In the genomic region with DNA sequence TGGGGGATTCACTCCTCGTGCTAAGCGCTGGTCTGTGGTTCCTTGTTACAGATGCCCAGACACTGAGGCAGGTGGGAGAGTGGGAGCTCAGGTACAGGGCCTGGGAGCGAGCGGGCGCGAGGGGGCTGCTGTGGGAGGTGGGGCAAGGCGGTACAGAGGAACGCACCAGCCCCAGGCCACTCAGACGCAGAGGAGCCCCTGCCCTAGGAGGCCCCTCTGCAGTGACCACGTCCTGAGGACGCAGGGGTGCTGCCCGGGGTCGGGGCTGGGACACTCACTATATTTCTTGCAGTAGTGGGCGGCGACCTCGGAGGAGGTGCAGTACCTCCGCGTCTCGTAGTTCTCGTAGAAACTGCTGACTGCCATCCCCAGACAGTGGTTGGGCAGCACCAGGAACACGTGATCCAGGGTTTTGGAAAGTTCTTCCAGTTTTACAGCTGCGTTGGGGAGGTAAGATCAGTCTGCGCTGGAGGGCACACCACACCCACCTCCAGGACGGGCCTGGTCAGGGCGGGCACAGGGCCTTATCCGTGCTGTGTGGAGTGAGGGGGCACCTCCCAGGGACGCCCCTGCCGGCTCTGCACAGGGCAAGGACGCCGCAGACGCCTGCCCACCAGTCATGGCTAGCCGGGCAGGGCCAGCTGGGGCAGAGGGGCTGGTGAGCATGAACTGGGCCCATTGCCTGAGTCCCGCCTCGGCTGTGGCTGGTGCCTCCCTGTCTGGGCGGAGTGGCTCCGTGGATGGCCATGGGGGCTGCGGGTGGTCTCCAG, we compare ENCODE assay signal across 23 cellular contexts. TPM values are rescaled to one million over a fixed set of nuclear protein-coding genes. Genes with fewer than 3 reads are reported as not detected.
A peak's percentile ranks its signal among the peaks of the same experiment; 100 is the strongest.
DNase-seq lines count a peak whose midpoint lies in the region; ATAC-seq and TF ChIP-seq lines count a peak whose summit lies in the region.
"Had no signal": no experiment of that assay in that cellular context is flagged by ENCODE, and none has a peak within 500 bp of the region (broad histone marks: within the 10 kb centered on the region; RNA-seq: fewer than 3 reads in every experiment).

No MANE protein-coding gene starts in this region.

- H3K27ac Mint-ChIP-seq in central memory CD8-positive, alpha-beta T cell (ENCODE audit: low read depth): peak overlapping the region; percentile 57
- H3K27ac Mint-ChIP-seq in nephron progenitor cell: no peak overlapping the region
- peak overlapping the region; percentile 1 for H3K27ac Mint-ChIP-seq in type B pancreatic cell
- H3K27ac Mint-ChIP-seq in effector memory CD8-positive, alpha-beta T cell: no peak overlapping the region
- H3K27ac Mint-ChIP-seq: CD4-positive, alpha-beta T cell; GM23338 had no signal

- H3K4me3 Mint-ChIP-seq in central memory CD8-positive, alpha-beta T cell: no peak overlapping the region
- H3K4me3 Mint-ChIP-seq in nephron progenitor cell: peak overlapping the region; percentile 1
- no peak overlapping the region for H3K4me3 Mint-ChIP-seq in type B pancreatic cell
- no peak overlapping the region for H3K4me3 Mint-ChIP-seq in effector memory CD8-positive, alpha-beta T cell
- H3K4me3 Mint-ChIP-seq: CD4-positive, alpha-beta T cell; GM23338 had no signal

- no peaks in the 10 kb centered on the region for H3K9me3 Mint-ChIP-seq in central memory CD8-positive, alpha-beta T cell
- H3K9me3 Mint-ChIP-seq in nephron progenitor cell (no peaks in the 10 kb centered on the region), type B pancreatic cell (no peaks in the 10 kb centered on the region)
- H3K9me3 Mint-ChIP-seq in effector memory CD8-positive, alpha-beta T cell: no peaks in the 10 kb centered on the region
- H3K9me3 Mint-ChIP-seq: CD4-positive, alpha-beta T cell; GM23338 had no signal

- no peak overlapping the region for H2AFZ ChIP-seq in MM.1S (ENCODE audit: low read length)
- H2AFZ ChIP-seq: GM23338, PC-9 had no signal

- no peak for DNase-seq in MM.1S
- DNase-seq in central memory CD8-positive, alpha-beta T cell (ENCODE audit: low spot score in 2 of 2): no peak
- DNase-seq in nephron progenitor cell: no peak
- no peak for DNase-seq in type B pancreatic cell (ENCODE audit: extremely low spot score, unreplicated experiment)
- no peak for DNase-seq in iPS-NIHi7 (ENCODE audit: extremely low spot score)
- no peak for DNase-seq in effector memory CD8-positive, alpha-beta T cell
- DNase-seq in SK-N-DZ (ENCODE audit: low spot score): no peak
- DNase-seq: CD4-positive, alpha-beta T cell; COR-L47; DND-41; HCEC 1CT; KBM-7; NCI-H1092; NCI-H1436; NCI-H187 treated with DMSO at 0.1 percent for 48 hours; NCI-H510A treated with DMSO at 0.1 percent for 48 hours; NCI-H748 treated with DMSO at 0.1 percent for 48 hours; PC-9; SHP77 treated with DMSO at 0.1 percent for 48 hours had no signal

- no peak overlapping the region for H3K9ac ChIP-seq in MM.1S (ENCODE audit: low read length)

- no peaks in the 10 kb centered on the region for H3K9me3 ChIP-seq in MM.1S (replicated peaks; ENCODE audit: insufficient read depth, low read length)

- H3K4me3 ChIP-seq in MM.1S (ENCODE audit: low read length): no peak overlapping the region; the same call in 1 of the 2 replicates
- H3K4me3 ChIP-seq: GM23338, PC-9 had no signal

- H3F3A ChIP-seq in MM.1S (ENCODE audit: insufficient read depth, low read length): no peaks in the 10 kb centered on the region

- peaks cover 98% of the 10 kb centered on the region for H3K27me3 ChIP-seq in MM.1S (replicated peaks; ENCODE audit: insufficient read depth, low read length)

- no peaks in the 10 kb centered on the region for H3K4me1 ChIP-seq in MM.1S (ENCODE audit: low read length)

- H3K27me3 Mint-ChIP-seq in central memory CD8-positive, alpha-beta T cell: no peaks in the 10 kb centered on the region
- H3K27me3 Mint-ChIP-seq in nephron progenitor cell (ENCODE audit: low read depth, poor library complexity): peaks cover 22% of the 10 kb centered on the region
- peaks cover 3% of the 10 kb centered on the region for H3K27me3 Mint-ChIP-seq in type B pancreatic cell
- no peaks in the 10 kb centered on the region for H3K27me3 Mint-ChIP-seq in effector memory CD8-positive, alpha-beta T cell
- H3K27me3 Mint-ChIP-seq: CD4-positive, alpha-beta T cell had no signal

- no peaks in the 10 kb centered on the region for H3K9me2 ChIP-seq in MM.1S (replicated peaks; ENCODE audit: insufficient read depth, low read length)

- TF ChIP-seq CTCF in MM.1S (IDR thresholded peaks at IDR 0.05; ENCODE audit: low read length) (no peak), nephron progenitor cell (IDR thresholded peaks at IDR 0.05) (no peak), type B pancreatic cell (conservative IDR thresholded peaks at IDR 0.05) (no peak)

- peaks cover 2% of the 10 kb centered on the region for H3K36me3 Mint-ChIP-seq in central memory CD8-positive, alpha-beta T cell (ENCODE audit: insufficient read depth)
- no peaks in the 10 kb centered on the region for H3K36me3 Mint-ChIP-seq in nephron progenitor cell (ENCODE audit: low read depth)
- H3K36me3 Mint-ChIP-seq in type B pancreatic cell: no peaks in the 10 kb centered on the region
- peaks cover 7% of the 10 kb centered on the region for H3K36me3 Mint-ChIP-seq in effector memory CD8-positive, alpha-beta T cell (ENCODE audit: insufficient read depth)

- no peaks in the 10 kb centered on the region for H3K79me2 ChIP-seq in MM.1S (ENCODE audit: low read length)

- no peaks in the 10 kb centered on the region for H3K4me1 Mint-ChIP-seq in central memory CD8-positive, alpha-beta T cell
- H3K4me1 Mint-ChIP-seq in nephron progenitor cell: peaks cover 14% of the 10 kb centered on the region
- no peaks in the 10 kb centered on the region for H3K4me1 Mint-ChIP-seq in type B pancreatic cell (ENCODE audit: unreplicated experiment)
- H3K4me1 Mint-ChIP-seq in effector memory CD8-positive, alpha-beta T cell (ENCODE audit: low read depth in 2 of 2): no peaks in the 10 kb centered on the region
- H3K4me1 Mint-ChIP-seq: GM23338 had no signal

- no peak overlapping the region for H3K27ac ChIP-seq in MM.1S (ENCODE audit: low read length)
- H3K27ac ChIP-seq: HL-60, PC-9, RWPE1 had no signal

- no peak for ATAC-seq in central memory CD8-positive, alpha-beta T cell (replicated peaks; ENCODE audit: extremely low read depth, poor library complexity, severe bottlenecking)
- ATAC-seq in effector memory CD8-positive, alpha-beta T cell (replicated peaks): no peak
- ATAC-seq: HepG2 had no signal

- H3K4me2 ChIP-seq in MM.1S (ENCODE audit: low read depth, low read length): peak overlapping the region; percentile 18; the same call in 1 of the 2 replicates
- H3K4me2 ChIP-seq: GM23338, PC-9 had no signal

- H4K20me1 ChIP-seq in MM.1S (ENCODE audit: insufficient read depth, low read length): no peaks in the 10 kb centered on the region

- H3K36me3 ChIP-seq in MM.1S (replicated peaks; ENCODE audit: insufficient read depth, low read length): no peaks in the 10 kb centered on the region

RNA-seq across cellular contexts. Expression of gene RNPS1, which starts 16.3 kb away (rescaled TPM):
- total RNA-seq in type B pancreatic cell (ENCODE audit: low replicate concordance): 180 and 241 TPM in 2 replicates
- 429 and 453 TPM in 2 replicates for polyA plus RNA-seq in SK-N-DZ (2014; cell fraction: cytosol; rRNA removed)
- 240 and 302 TPM in 2 replicates for polyA plus RNA-seq in SK-N-DZ (2014; cell fraction: nucleus; rRNA removed)

RNA-seq across cellular contexts. Expression of gene ECI1, which starts 32.8 kb away (rescaled TPM):
- 72.7 and 89.7 TPM in 2 replicates for total RNA-seq in type B pancreatic cell (ENCODE audit: low replicate concordance)
- 87.1 and 101 TPM in 2 replicates for polyA plus RNA-seq in SK-N-DZ (2014; cell fraction: cytosol; rRNA removed)
- 70.6 and 94.3 TPM in 2 replicates for polyA plus RNA-seq in SK-N-DZ (2014; cell fraction: nucleus; rRNA removed)

RNA-seq across cellular contexts. Expression of gene DNASE1L2, which starts 47.9 kb away (rescaled TPM):
- 0.57 and 2.6 TPM in 2 replicates for total RNA-seq in type B pancreatic cell (ENCODE audit: low replicate concordance)
- 3.6 and 4.0 TPM in 2 replicates for polyA plus RNA-seq in SK-N-DZ (2014; cell fraction: cytosol; rRNA removed)
- polyA plus RNA-seq in SK-N-DZ (2014; cell fraction: nucleus; rRNA removed): 50.9 and 55.1 TPM in 2 replicates
- total RNA-seq: GM23338 had no signal

RNA-seq across cellular contexts. Expression of gene ABCA3, which starts 56.3 kb away (rescaled TPM):
- 10.5 and 12.5 TPM in 2 replicates for total RNA-seq in type B pancreatic cell (ENCODE audit: low replicate concordance)
- polyA plus RNA-seq in SK-N-DZ (2014; cell fraction: cytosol; rRNA removed): 27.9 and 34.3 TPM in 2 replicates
- 44.9 and 55.5 TPM in 2 replicates for polyA plus RNA-seq in SK-N-DZ (2014; cell fraction: nucleus; rRNA removed)

Comparison
In these comparisons a context has a peak if more than half of its experiments do, and no peak if none do; other contexts are left out.
1. H3K27ac Mint-ChIP-seq: peak in central memory CD8-positive, alpha-beta T cell (single experiment) and type B pancreatic cell (single experiment); none in nephron progenitor cell (single experiment) and effector memory CD8-positive, alpha-beta T cell (0 of 2).